Comparison of ENCODE assay signal across 8 cellular contexts in genomic region chr1:203126151-203126865, GRCh38. TPM values are rescaled to one million over a fixed set of nuclear protein-coding genes. Genes with fewer than 3 reads are reported as not detected.
A peak's percentile ranks its signal among the peaks of the same experiment; 100 is the strongest.
DNase-seq lines count a peak whose midpoint lies in the region; ATAC-seq and TF ChIP-seq lines count a peak whose summit lies in the region.

No MANE protein-coding gene starts in this region.

- H3K9me3 Mint-ChIP-seq in activated CD8-positive, alpha-beta T cell treated with anti-CD3 and anti-CD28 coated beads for 36 hours, result no peaks in the 10 kb centered on the region

- H3K36me3 Mint-ChIP-seq in activated CD8-positive, alpha-beta T cell treated with anti-CD3 and anti-CD28 coated beads for 36 hours (ENCODE audit: low read depth), result no peaks in the 10 kb centered on the region

- WGBS in esophagus muscularis mucosa, result 31% methylated on average over 8 of the region's 8 CpGs
- 44 to 47% (median 46%) methylated on average over 8 of the region's 8 CpGs for WGBS in psoas muscle, 3 donors

- DNase-seq in esophagus muscularis mucosa (ENCODE audit: extremely low spot score) (no peak), psoas muscle (no peak), globus pallidus (ENCODE audit: low spot score) (no peak), NCI-H2107 (lab: John Stamatoyannopoulos, UW) (no peak), HuH-7 (ENCODE audit: low spot score) (no peak)
- no peak for DNase-seq in activated CD8-positive, alpha-beta T cell treated with anti-CD3 and anti-CD28 coated beads for 36 hours

- TF ChIP-seq POLR2A in esophagus muscularis mucosa (IDR thresholded peaks at IDR 0.05; ENCODE audit: low read depth), result no peak

- CTCF ChIA-PET in activated CD8-positive, alpha-beta T cell treated with anti-CD3 and anti-CD28 coated beads for 36 hours (lab: Charles Lee), result interaction anchor here (1.2 to 2.2 kb wide), 3 partner anchors 8 to 141 kb away, joined by 3 to 8 read pairs (median 6); no protein-coding TSS in a partner anchor

- POLR2A ChIA-PET in activated CD8-positive, alpha-beta T cell treated with anti-CD3 and anti-CD28 coated beads for 36 hours (lab: Charles Lee), result no interaction called here

- no peaks in the 10 kb centered on the region for H3K9me3 ChIP-seq in OCI-LY3 (ENCODE audit: insufficient read depth, low read length)
- no peaks in the 10 kb centered on the region for H3K9me3 ChIP-seq in esophagus muscularis mucosa
- no peaks in the 10 kb centered on the region for H3K9me3 ChIP-seq in psoas muscle

- no peaks in the 10 kb centered on the region for H3K79me2 ChIP-seq in OCI-LY3 (ENCODE audit: low read length)

- H3K4me2 ChIP-seq in OCI-LY3 (ENCODE audit: low read length), result no peak overlapping the region

- H3K9ac ChIP-seq in OCI-LY3 (ENCODE audit: low read length), result no peak overlapping the region

- H3K27me3 ChIP-seq in OCI-LY3 (ENCODE audit: low read depth, low read length), result peaks cover 71% of the 10 kb centered on the region
- H3K27me3 ChIP-seq in esophagus muscularis mucosa, result peaks cover 0 to 63% (median 7%) of the 10 kb centered on the region in 4 donors
- peaks cover 0 to 17% (median 2%) of the 10 kb centered on the region in 3 donors for H3K27me3 ChIP-seq in psoas muscle (ENCODE audit: insufficient read depth in 3 of 3, low read length in 2 of 3)

- no peak overlapping the region for H3K27ac Mint-ChIP-seq in activated CD8-positive, alpha-beta T cell treated with anti-CD3 and anti-CD28 coated beads for 36 hours

- no peak for TF ChIP-seq EP300 in esophagus muscularis mucosa (IDR thresholded peaks at IDR 0.05)

- H3K4me3 ChIP-seq in OCI-LY3 (ENCODE audit: low read length) (no peak overlapping the region), esophagus muscularis mucosa (no peak overlapping the region), psoas muscle (no peak overlapping the region)

- H3K36me3 ChIP-seq in OCI-LY3 (replicated peaks; ENCODE audit: low read depth, low read length) (no peaks in the 10 kb centered on the region), esophagus muscularis mucosa (no peaks in the 10 kb centered on the region), psoas muscle (ENCODE audit: insufficient read depth in 1 of 2, low read depth in 1 of 2) (no peaks in the 10 kb centered on the region)

- H3K4me1 ChIP-seq in OCI-LY3 (ENCODE audit: low read length) (no peaks in the 10 kb centered on the region), esophagus muscularis mucosa (peaks cover 37 to 45% (median 43%) of the 10 kb centered on the region in 4 donors), psoas muscle (peaks cover 42% of the 10 kb centered on the region)

- H3K27ac ChIP-seq in OCI-LY3 (ENCODE audit: low read length) (no peak overlapping the region), esophagus muscularis mucosa (replicated peaks in 1 of 4) (no peak overlapping the region), psoas muscle (no peak overlapping the region)

- no peak overlapping the region for H3K4me3 Mint-ChIP-seq in activated CD8-positive, alpha-beta T cell treated with anti-CD3 and anti-CD28 coated beads for 36 hours

- intact Hi-C loops in esophagus muscularis mucosa (cut with DNase I) (loop anchor here (5.0 kb wide), 1 partner anchor 89 kb away; no protein-coding TSS in a partner anchor), psoas muscle (cut with DNase I) (loop anchor here in 1 of 2 donors (2.0 to 5.0 kb wide), 3 partner anchors 39 to 88 kb away; partner anchors contain the start of gene MYOG)
- intact Hi-C loops in activated CD8-positive, alpha-beta T cell treated with anti-CD3 and anti-CD28 coated beads for 36 hours (cut with micrococcal nuclease), result no loop called here

- ATAC-seq in psoas muscle, result no peak
- no peak for ATAC-seq in activated CD8-positive, alpha-beta T cell treated with anti-CD3 and anti-CD28 coated beads for 36 hours

- no peaks in the 10 kb centered on the region for H4K20me1 ChIP-seq in OCI-LY3 (ENCODE audit: insufficient read depth, low read length)

- H3K27me3 Mint-ChIP-seq in activated CD8-positive, alpha-beta T cell treated with anti-CD3 and anti-CD28 coated beads for 36 hours, result peaks cover 42% of the 10 kb centered on the region

- no peak overlapping the region for H2AFZ ChIP-seq in OCI-LY3 (ENCODE audit: low read depth, low read length)

- TF ChIP-seq CTCF in GM12873 (IDR thresholded peaks at IDR 0.05; ENCODE audit: insufficient read depth, low read depth, low read length, missing control alignments) (peak; percentile 31), OCI-LY3 (IDR thresholded peaks at IDR 0.05; ENCODE audit: low read depth, low read length) (peak; percentile 31; the same call in 1 of the 2 replicates), esophagus muscularis mucosa (IDR thresholded peaks at IDR 0.05) (peak in 2 of 3 experiments; percentile 28 to 50), psoas muscle (IDR thresholded peaks at IDR 0.05) (peak; percentile 30)
- no peak for TF ChIP-seq CTCF in activated CD8-positive, alpha-beta T cell treated with anti-CD3 and anti-CD28 coated beads for 36 hours (IDR thresholded peaks at IDR 0.05)

- H3K4me1 Mint-ChIP-seq in activated CD8-positive, alpha-beta T cell treated with anti-CD3 and anti-CD28 coated beads for 36 hours (ENCODE audit: low read depth), result peaks cover 4% of the 10 kb centered on the region

RNA-seq across cellular contexts. Expression of gene ADORA1, which starts 1.2 kb away (rescaled TPM):
- 1 to 10 TPM in 2 of 4 donors, under 1 TPM in 2; 0.34 to 1.7 (median 0.80) TPM for total RNA-seq in esophagus muscularis mucosa
- 10 to 100 TPM in 1 of 4 donors, 1 to 10 TPM in 3; 1.2 to 10.4 (median 6.1) TPM for total RNA-seq in psoas muscle
- 1 to 10 TPM; 1.1 to 1.8 (median 1.3) TPM for polyA plus RNA-seq in psoas muscle
- total RNA-seq in activated CD8-positive, alpha-beta T cell treated with anti-CD3 and anti-CD28 coated beads for 36 hours, result not detected

RNA-seq across cellular contexts. Expression of gene MYOG, which starts 40.5 kb away (rescaled TPM):
- total RNA-seq in esophagus muscularis mucosa (not detected), psoas muscle (100 to 1,000 TPM in 3 of 4 donors, 10 to 100 TPM in 1; 42.9 to 451 (median 253) TPM)
- polyA plus RNA-seq in psoas muscle, result 100 to 1,000 TPM in 1 of 3 donors, 10 to 100 TPM in 1, 1 to 10 TPM in 1; 9.7 to 160 (median 59.7) TPM
- total RNA-seq in activated CD8-positive, alpha-beta T cell treated with anti-CD3 and anti-CD28 coated beads for 36 hours, result not detected

RNA-seq across cellular contexts. Expression of gene MYBPH, which starts 49.3 kb away (rescaled TPM):
- total RNA-seq in esophagus muscularis mucosa (not detected), psoas muscle (100 to 1,000 TPM in 3 of 4 donors, 10 to 100 TPM in 1; 18.0 to 882 (median 334) TPM)
- polyA plus RNA-seq in psoas muscle, result 10 to 100 TPM; 20.6 to 39.1 (median 33.4) TPM
- not detected for total RNA-seq in activated CD8-positive, alpha-beta T cell treated with anti-CD3 and anti-CD28 coated beads for 36 hours

Comparison
In these comparisons a context has a peak if more than half of its experiments do, and no peak if none do; other contexts are left out.
1. RNA of gene MYOG, which starts 40.5 kb away (total RNA-seq): 42.9 to 451 TPM in psoas muscle; not detected in esophagus muscularis mucosa and not detected in activated CD8-positive, alpha-beta T cell treated with anti-CD3 and anti-CD28 coated beads for 36 hours; every median in the first group is over 10 times any median in the second.
2. RNA of gene MYBPH, which starts 49.3 kb away (total RNA-seq): 18.0 to 882 TPM in psoas muscle; not detected in esophagus muscularis mucosa and not detected in activated CD8-positive, alpha-beta T cell treated with anti-CD3 and anti-CD28 coated beads for 36 hours; every median in the first group is over 10 times any median in the second.